22 cellular contexts compared by ENCODE assay signal in genomic region chr6:167146173-167146572, GRCh38. TPM values are rescaled to one million over a fixed set of nuclear protein-coding genes. Genes with fewer than 3 reads are reported as not detected.
DNase-seq lines count a peak whose midpoint lies in the region; ATAC-seq and TF ChIP-seq lines count a peak whose summit lies in the region.
"Had no signal": no experiment of that assay in that cellular context is flagged by ENCODE, and none has a peak within 500 bp of the region (broad histone marks: within the 10 kb centered on the region; RNA-seq: fewer than 3 reads in every experiment).

No MANE protein-coding gene starts in this region.

- no peak overlapping the region for H3K27ac Mint-ChIP-seq in activated T-helper 17 cell treated with anti-CD3 and anti-CD28 coated beads, Interleukin-2, amount 50 U/mL, for 72 hours
- H3K27ac Mint-ChIP-seq in nephron progenitor cell: no peak overlapping the region
- H3K27ac Mint-ChIP-seq: activated CD4-positive, alpha-beta memory T cell treated with anti-CD3 and anti-CD28 coated beads for 36 hours; T-cell had no signal

- no peak for DNase-seq in nephron progenitor cell
- DNase-seq in NCI-H2196 (lab: John Stamatoyannopoulos, UW; ENCODE audit: unreplicated experiment): no peak
- no peak for DNase-seq in psoas muscle
- DNase-seq: activated CD4-positive, alpha-beta memory T cell treated with anti-CD3 and anti-CD28 coated beads for 36 hours; effector CD4-positive, alpha-beta T cell; EL; esophagus squamous epithelium; Karpas-422; NCI-H1105; occipital lobe; Right ventricle myocardium superior; stimulated activated CD4-positive, alpha-beta T cell treated with anti-CD3 and anti-CD28 coated beads, Interleukin-12 subunit alpha, Interleukin-12 subunit beta, amount 100 ng/mL, for 4 hours; T-cell had no signal

- peak overlapping the region; percentile 29 for H3K4me3 ChIP-seq in DOHH2 (ENCODE audit: low read length)
- H3K4me3 ChIP-seq in psoas muscle: no peak overlapping the region
- H3K4me3 ChIP-seq: esophagus squamous epithelium had no signal

- ATAC-seq in GM19463 (IDR thresholded peaks at IDR 0.05; ENCODE audit: unreplicated experiment): peak; percentile 34
- ATAC-seq in activated T-helper 17 cell treated with anti-CD3 and anti-CD28 coated beads, Interleukin-2, amount 50 U/mL, for 72 hours (replicated peaks): no peak
- ATAC-seq in GM19452 (IDR thresholded peaks at IDR 0.05; ENCODE audit: unreplicated experiment): no peak
- no peak for ATAC-seq in psoas muscle
- ATAC-seq: activated naive CD4-positive, alpha-beta T cell treated with anti-CD3 and anti-CD28 coated beads, Interleukin-2, amount 50 U/mL, for 72 hours; T-cell had no signal

- H4K20me1 ChIP-seq in DOHH2 (ENCODE audit: control insufficient read depth, insufficient read depth, low read depth, low read length): no peaks in the 10 kb centered on the region

- H3K36me3 Mint-ChIP-seq in activated T-helper 17 cell treated with anti-CD3 and anti-CD28 coated beads, Interleukin-2, amount 50 U/mL, for 72 hours (ENCODE audit: low read depth): peaks cover 4% of the 10 kb centered on the region
- H3K36me3 Mint-ChIP-seq in nephron progenitor cell (ENCODE audit: low read depth): no peaks in the 10 kb centered on the region
- H3K36me3 Mint-ChIP-seq: activated CD4-positive, alpha-beta memory T cell treated with anti-CD3 and anti-CD28 coated beads for 36 hours; activated naive CD4-positive, alpha-beta T cell treated with anti-CD3 and anti-CD28 coated beads, Interleukin-2, amount 50 U/mL, for 72 hours; T-cell had no signal

- peaks cover 13% of the 10 kb centered on the region for H3K4me1 Mint-ChIP-seq in activated T-helper 17 cell treated with anti-CD3 and anti-CD28 coated beads, Interleukin-2, amount 50 U/mL, for 72 hours
- peaks cover 34% of the 10 kb centered on the region for H3K4me1 Mint-ChIP-seq in nephron progenitor cell

- intact Hi-C loops in psoas muscle (cut with DNase I): loop anchor here (5.0 to 10.0 kb wide), 2 partner anchors 359 to 371 kb away; no protein-coding TSS in a partner anchor

- H3K4me1 ChIP-seq in DOHH2 (ENCODE audit: control insufficient read depth, low read length): peaks cover 18% of the 10 kb centered on the region
- H3K4me1 ChIP-seq in psoas muscle: no peaks in the 10 kb centered on the region

- TF ChIP-seq CTCF in DOHH2 (IDR thresholded peaks at IDR 0.05; ENCODE audit: low read depth, low read length, poor library complexity, severe bottlenecking) (no peak), nephron progenitor cell (IDR thresholded peaks at IDR 0.05) (no peak), psoas muscle (IDR thresholded peaks at IDR 0.05) (no peak)

- no peaks in the 10 kb centered on the region for H3K36me3 ChIP-seq in DOHH2 (ENCODE audit: control insufficient read depth, low read length)
- no peaks in the 10 kb centered on the region for H3K36me3 ChIP-seq in psoas muscle (ENCODE audit: insufficient read depth in 1 of 2, low read depth in 1 of 2)
- H3K36me3 ChIP-seq: esophagus squamous epithelium had no signal

- H3K9me3 Mint-ChIP-seq in activated T-helper 17 cell treated with anti-CD3 and anti-CD28 coated beads, Interleukin-2, amount 50 U/mL, for 72 hours: no peaks in the 10 kb centered on the region
- H3K9me3 Mint-ChIP-seq in nephron progenitor cell: peaks cover 13% of the 10 kb centered on the region
- H3K9me3 Mint-ChIP-seq: activated CD4-positive, alpha-beta memory T cell treated with anti-CD3 and anti-CD28 coated beads for 36 hours; activated naive CD4-positive, alpha-beta T cell treated with anti-CD3 and anti-CD28 coated beads, Interleukin-2, amount 50 U/mL, for 72 hours; T-cell had no signal

- peaks cover 3% of the 10 kb centered on the region for H3K27me3 ChIP-seq in DOHH2 (ENCODE audit: control insufficient read depth, low read length)
- H3K27me3 ChIP-seq in psoas muscle (ENCODE audit: insufficient read depth in 3 of 3, low read length in 2 of 3): peaks cover 0 to 21% (median 4%) of the 10 kb centered on the region in 3 donors

- H3K4me2 ChIP-seq in DOHH2 (ENCODE audit: low read length): peak overlapping the region; percentile 50

- no peaks in the 10 kb centered on the region for H3K9me2 ChIP-seq in DOHH2 (replicated peaks; ENCODE audit: control insufficient read depth, low read length)

- no peaks in the 10 kb centered on the region for H3K27me3 Mint-ChIP-seq in activated T-helper 17 cell treated with anti-CD3 and anti-CD28 coated beads, Interleukin-2, amount 50 U/mL, for 72 hours
- H3K27me3 Mint-ChIP-seq in nephron progenitor cell (ENCODE audit: low read depth, poor library complexity): peaks cover 54% of the 10 kb centered on the region
- H3K27me3 Mint-ChIP-seq: activated CD4-positive, alpha-beta memory T cell treated with anti-CD3 and anti-CD28 coated beads for 36 hours had no signal

- no peaks in the 10 kb centered on the region for H3K79me2 ChIP-seq in DOHH2 (ENCODE audit: control insufficient read depth, low read length)

- H3K9me3 ChIP-seq in DOHH2 (ENCODE audit: control insufficient read depth, insufficient read depth, low read length) (no peaks in the 10 kb centered on the region), psoas muscle (no peaks in the 10 kb centered on the region)
- H3K9me3 ChIP-seq: esophagus squamous epithelium had no signal

- WGBS in psoas muscle, 3 donors: 65 to 87% (median 82%) methylated on average over 14 of the region's 14 CpGs

- H3K27ac ChIP-seq in DOHH2 (ENCODE audit: low read depth, low read length): no peak overlapping the region
- no peak overlapping the region for H3K27ac ChIP-seq in psoas muscle
- H3K27ac ChIP-seq: esophagus squamous epithelium had no signal

- no peaks in the 10 kb centered on the region for H3F3A ChIP-seq in DOHH2 (ENCODE audit: control insufficient read depth, insufficient read depth)

- H3K4me3 Mint-ChIP-seq in activated T-helper 17 cell treated with anti-CD3 and anti-CD28 coated beads, Interleukin-2, amount 50 U/mL, for 72 hours: peak overlapping the region; percentile 26
- peak overlapping the region; percentile 77 for H3K4me3 Mint-ChIP-seq in nephron progenitor cell
- H3K4me3 Mint-ChIP-seq: activated CD4-positive, alpha-beta memory T cell treated with anti-CD3 and anti-CD28 coated beads for 36 hours had no signal

RNA-seq across cellular contexts. Expression of gene GPR31, which starts 11.6 kb away (rescaled TPM):
- not detected for total RNA-seq in activated T-helper 17 cell treated with anti-CD3 and anti-CD28 coated beads, Interleukin-2, amount 50 U/mL, for 72 hours
- not detected for total RNA-seq in psoas muscle
- polyA plus RNA-seq in psoas muscle: not detected
- total RNA-seq: activated CD4-positive, alpha-beta memory T cell treated with anti-CD3 and anti-CD28 coated beads for 36 hours; activated naive CD4-positive, alpha-beta T cell treated with anti-CD3 and anti-CD28 coated beads, Interleukin-2, amount 50 U/mL, for 72 hours; astrocyte; esophagus squamous epithelium; glomerular endothelial cell; liver; mucosa of gallbladder; occipital lobe; Right ventricle myocardium superior; T-cell had no signal
- polyA plus RNA-seq: liver had no signal

RNA-seq across cellular contexts. Expression of gene CCR6, which starts 23.3 kb away (rescaled TPM):
- 10 to 100 TPM; 31.5 to 55.7 TPM for total RNA-seq in activated T-helper 17 cell treated with anti-CD3 and anti-CD28 coated beads, Interleukin-2, amount 50 U/mL, for 72 hours
- not detected for total RNA-seq in psoas muscle
- polyA plus RNA-seq in psoas muscle: under 1 TPM in 2 of 3 donors, not detected in 1; 0.01 to 0.05 TPM
- total RNA-seq: activated naive CD4-positive, alpha-beta T cell treated with anti-CD3 and anti-CD28 coated beads, Interleukin-2, amount 50 U/mL, for 72 hours; astrocyte; glomerular endothelial cell; occipital lobe; Right ventricle myocardium superior had no signal

Comparison
In these comparisons a context has a peak if more than half of its experiments do, and no peak if none do; other contexts are left out.
1. RNA of gene CCR6, which starts 23.3 kb away (total RNA-seq): 31.5 to 55.7 TPM in activated T-helper 17 cell treated with anti-CD3 and anti-CD28 coated beads, Interleukin-2, amount 50 U/mL, for 72 hours; not detected in psoas muscle; every median in the first group is over 10 times any median in the second.